ENCODE assay signal across 1 cellular context in genomic region chr1:206771353-206771722, GRCh38.
TF ChIP-seq lines count a peak whose summit lies in the region.

No MANE protein-coding gene starts in this region.

TF ChIP-seq in HepG2, 621 proteins besides CTCF, POLR2A, EP300 and RAD21:
- TF ChIP-seq PAX8 (CRISPR knock-in tag; IDR thresholded peaks at IDR 0.05; ENCODE audit: borderline replicate concordance) (no peak), NKX3-1 (CRISPR knock-in tag; IDR thresholded peaks at IDR 0.05) (no peak), PAF1 (CRISPR knock-in tag; IDR thresholded peaks at IDR 0.05) (no peak), ZBTB42 (CRISPR knock-in tag; IDR thresholded peaks at IDR 0.05) (no peak), ZNF558 (CRISPR knock-in tag; IDR thresholded peaks at IDR 0.05; ENCODE audit: borderline replicate concordance) (no peak), PITX1 (CRISPR knock-in tag; IDR thresholded peaks at IDR 0.05) (no peak), ZNF263 (CRISPR knock-in tag; IDR thresholded peaks at IDR 0.05) (no peak), KDM5A (IDR thresholded peaks at IDR 0.05; ENCODE audit: borderline replicate concordance, low read length) (no peak), ZNF232 (CRISPR knock-in tag; IDR thresholded peaks at IDR 0.05; ENCODE audit: borderline replicate concordance) (no peak), ZNF235 (CRISPR knock-in tag; IDR thresholded peaks at IDR 0.05; ENCODE audit: borderline replicate concordance) (no peak), HNF1B (CRISPR knock-in tag; IDR thresholded peaks at IDR 0.05) (no peak), REPIN1 (CRISPR knock-in tag; IDR thresholded peaks at IDR 0.05; ENCODE audit: borderline replicate concordance, low read depth) (no peak)
